ENCODE assay signal across 13 cellular contexts in genomic region chr15:94079968-94080367, GRCh38.
DNase-seq lines count a peak whose midpoint lies in the region; ATAC-seq and TF ChIP-seq lines count a peak whose summit lies in the region.
"Had no signal": no experiment of that assay in that cellular context is flagged by ENCODE, and none has a peak within 500 bp of the region (broad histone marks: within the 10 kb centered on the region; RNA-seq: fewer than 3 reads in every experiment).

No MANE protein-coding gene starts in this region.

- H3K9me3 ChIP-seq in adipocyte (ENCODE audit: control insufficient read depth, low read length) = no peaks in the 10 kb centered on the region
- no peaks in the 10 kb centered on the region for H3K9me3 ChIP-seq in upper lobe of right lung
- H3K9me3 ChIP-seq in CD8-positive, alpha-beta memory T cell (ENCODE audit: low read length) = no peaks in the 10 kb centered on the region
- H3K9me3 ChIP-seq: MG63, SJSA1 had no signal

- peak overlapping the region; percentile 88 for H3K27ac Mint-ChIP-seq in glutamatergic neuron (ENCODE audit: unreplicated experiment)
- peak overlapping the region in 1 of 8 donors; percentile 58 for H3K27ac Mint-ChIP-seq in CD8-positive, alpha-beta memory T cell

- H3K79me2 ChIP-seq in KMS-11 (ENCODE audit: insufficient read depth, low read depth) = no peaks in the 10 kb centered on the region

- TF ChIP-seq CTCF in KMS-11 (conservative IDR thresholded peaks at IDR 0.05; ENCODE audit: low read depth, low read length) (no peak), glutamatergic neuron (IDR thresholded peaks at IDR 0.05; ENCODE audit: partially characterized antibody, unreplicated experiment) (no peak), upper lobe of right lung (IDR thresholded peaks at IDR 0.05) (no peak)

- peak overlapping the region; percentile 23; the same call in 1 of the 2 replicates for H3K4me2 ChIP-seq in KMS-11

- H3K27me3 ChIP-seq in KMS-11 (ENCODE audit: insufficient read depth, low read depth) (peaks cover 38% of the 10 kb centered on the region), adipocyte (replicated peaks; ENCODE audit: control insufficient read depth, insufficient read depth, low read length) (no peaks in the 10 kb centered on the region), upper lobe of right lung (no peaks in the 10 kb centered on the region)
- no peaks in the 10 kb centered on the region for H3K27me3 ChIP-seq in CD8-positive, alpha-beta memory T cell (ENCODE audit: insufficient read depth, low read length, poor library complexity, severe bottlenecking)
- H3K27me3 ChIP-seq: MG63, SJSA1 had no signal

- CTCF ChIA-PET in CD8-positive, alpha-beta memory T cell (lab: Charles Lee) = no interaction called here

- no peak overlapping the region for H3K4me3 ChIP-seq in KMS-11 (IDR thresholded peaks at IDR 0.05; ENCODE audit: insufficient read depth, low read depth, low read length)
- H3K4me3 ChIP-seq in adipocyte (ENCODE audit: low read length) = peak overlapping the region; percentile 69
- H3K4me3 ChIP-seq in upper lobe of right lung = no peak overlapping the region
- no peak overlapping the region for H3K4me3 ChIP-seq in CD8-positive, alpha-beta memory T cell (ENCODE audit: low read length)
- H3K4me3 ChIP-seq: K562 had no signal

- H3K4me1 Mint-ChIP-seq in glutamatergic neuron (ENCODE audit: low read depth, unreplicated experiment) = peaks cover 52% of the 10 kb centered on the region
- H3K4me1 Mint-ChIP-seq in CD8-positive, alpha-beta memory T cell = peaks cover 0 to 12% (median 0%) of the 10 kb centered on the region in 3 donors

- H4K20me1 ChIP-seq in KMS-11 (ENCODE audit: insufficient read depth) = no peaks in the 10 kb centered on the region

- peak; percentile 14 for ATAC-seq in upper lobe of right lung
- ATAC-seq in HG02852 (IDR thresholded peaks at IDR 0.05; ENCODE audit: unreplicated experiment) = no peak
- ATAC-seq: HCT116, K562 had no signal

- POLR2A ChIA-PET in CD8-positive, alpha-beta memory T cell (lab: Charles Lee) = no interaction called here

- H3K9ac ChIP-seq in KMS-11 (no peak overlapping the region), adipocyte (ENCODE audit: low read length) (no peak overlapping the region)

- peaks cover 19% of the 10 kb centered on the region for H3K4me1 ChIP-seq in KMS-11 (ENCODE audit: low read depth, poor library complexity, severe bottlenecking)
- H3K4me1 ChIP-seq in adipocyte (ENCODE audit: control insufficient read depth, insufficient read depth, low read length) = peaks cover 34% of the 10 kb centered on the region
- H3K4me1 ChIP-seq in upper lobe of right lung = no peaks in the 10 kb centered on the region
- H3K4me1 ChIP-seq in CD8-positive, alpha-beta memory T cell (ENCODE audit: insufficient read depth, low read length) = no peaks in the 10 kb centered on the region

- peaks cover 8% of the 10 kb centered on the region for H3K27me3 Mint-ChIP-seq in glutamatergic neuron (ENCODE audit: unreplicated experiment)
- H3K27me3 Mint-ChIP-seq in CD8-positive, alpha-beta memory T cell = peaks cover 4 to 14% of the 10 kb centered on the region in 2 donors

- DNase-seq in adipocyte (ENCODE audit: low read depth) (no peak), glutamatergic neuron (no peak), upper lobe of right lung (no peak), NCI-H526 treated with DMSO at 0.1 percent for 48 hours (lab: John Stamatoyannopoulos, UW) (no peak)
- DNase-seq in CD8-positive, alpha-beta memory T cell = no peak
- DNase-seq: NCI-H1930, NCI-H510A had no signal

- no peaks in the 10 kb centered on the region for H3K36me3 Mint-ChIP-seq in glutamatergic neuron (ENCODE audit: unreplicated experiment)
- no peaks in the 10 kb centered on the region for H3K36me3 Mint-ChIP-seq in CD8-positive, alpha-beta memory T cell

- peaks cover 9% of the 10 kb centered on the region for H3K9me3 Mint-ChIP-seq in glutamatergic neuron (ENCODE audit: unreplicated experiment)
- no peaks in the 10 kb centered on the region for H3K9me3 Mint-ChIP-seq in CD8-positive, alpha-beta memory T cell

- H3K27ac ChIP-seq in KMS-11 (no peak overlapping the region), upper lobe of right lung (no peak overlapping the region)
- no peak overlapping the region for H3K27ac ChIP-seq in CD8-positive, alpha-beta memory T cell (ENCODE audit: low read depth, low read length)

- intact Hi-C loops in upper lobe of right lung (cut with DNase I) = no loop called here

- no peaks in the 10 kb centered on the region for H3K36me3 ChIP-seq in KMS-11 (ENCODE audit: insufficient read depth)
- H3K36me3 ChIP-seq in adipocyte (ENCODE audit: control insufficient read depth, insufficient read depth, low read length, severe bottlenecking) = no peaks in the 10 kb centered on the region
- H3K36me3 ChIP-seq in upper lobe of right lung = no peaks in the 10 kb centered on the region
- no peaks in the 10 kb centered on the region for H3K36me3 ChIP-seq in CD8-positive, alpha-beta memory T cell (ENCODE audit: insufficient read depth, low read length)
- H3K36me3 ChIP-seq: MG63, SJSA1 had no signal

- H3K4me3 Mint-ChIP-seq in glutamatergic neuron (ENCODE audit: unreplicated experiment) = peak overlapping the region; percentile 67
- no peak overlapping the region for H3K4me3 Mint-ChIP-seq in CD8-positive, alpha-beta memory T cell

- no peak overlapping the region for H2AFZ ChIP-seq in KMS-11 (ENCODE audit: low read depth)
